Comparison of ENCODE assay signal across 1 cellular context in the genomic region with DNA sequence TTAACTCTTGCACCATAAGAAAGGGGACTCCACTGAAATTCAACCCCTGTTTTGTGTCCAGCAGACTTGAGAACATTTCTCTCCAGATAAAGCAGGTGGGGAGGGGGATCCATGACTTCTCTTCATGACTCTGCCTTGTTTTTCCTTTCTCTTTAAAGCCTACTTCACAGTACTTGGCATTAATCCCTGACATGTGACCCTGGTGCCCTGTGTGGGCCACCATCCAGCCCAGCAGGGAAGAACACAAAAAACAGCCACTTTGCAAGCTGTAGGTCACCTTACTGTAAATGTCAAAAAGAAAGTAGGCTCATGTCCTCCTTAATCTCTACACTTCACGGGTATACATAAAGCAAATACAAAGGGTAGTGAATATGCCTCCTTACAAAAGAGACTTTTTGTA.
TF ChIP-seq lines count a peak whose summit lies in the region.

No MANE protein-coding gene starts in this region.

TF ChIP-seq in H1, 55 proteins besides CTCF, POLR2A, EP300 and RAD21 (continued from another document):
- TF ChIP-seq, protein P1, sequence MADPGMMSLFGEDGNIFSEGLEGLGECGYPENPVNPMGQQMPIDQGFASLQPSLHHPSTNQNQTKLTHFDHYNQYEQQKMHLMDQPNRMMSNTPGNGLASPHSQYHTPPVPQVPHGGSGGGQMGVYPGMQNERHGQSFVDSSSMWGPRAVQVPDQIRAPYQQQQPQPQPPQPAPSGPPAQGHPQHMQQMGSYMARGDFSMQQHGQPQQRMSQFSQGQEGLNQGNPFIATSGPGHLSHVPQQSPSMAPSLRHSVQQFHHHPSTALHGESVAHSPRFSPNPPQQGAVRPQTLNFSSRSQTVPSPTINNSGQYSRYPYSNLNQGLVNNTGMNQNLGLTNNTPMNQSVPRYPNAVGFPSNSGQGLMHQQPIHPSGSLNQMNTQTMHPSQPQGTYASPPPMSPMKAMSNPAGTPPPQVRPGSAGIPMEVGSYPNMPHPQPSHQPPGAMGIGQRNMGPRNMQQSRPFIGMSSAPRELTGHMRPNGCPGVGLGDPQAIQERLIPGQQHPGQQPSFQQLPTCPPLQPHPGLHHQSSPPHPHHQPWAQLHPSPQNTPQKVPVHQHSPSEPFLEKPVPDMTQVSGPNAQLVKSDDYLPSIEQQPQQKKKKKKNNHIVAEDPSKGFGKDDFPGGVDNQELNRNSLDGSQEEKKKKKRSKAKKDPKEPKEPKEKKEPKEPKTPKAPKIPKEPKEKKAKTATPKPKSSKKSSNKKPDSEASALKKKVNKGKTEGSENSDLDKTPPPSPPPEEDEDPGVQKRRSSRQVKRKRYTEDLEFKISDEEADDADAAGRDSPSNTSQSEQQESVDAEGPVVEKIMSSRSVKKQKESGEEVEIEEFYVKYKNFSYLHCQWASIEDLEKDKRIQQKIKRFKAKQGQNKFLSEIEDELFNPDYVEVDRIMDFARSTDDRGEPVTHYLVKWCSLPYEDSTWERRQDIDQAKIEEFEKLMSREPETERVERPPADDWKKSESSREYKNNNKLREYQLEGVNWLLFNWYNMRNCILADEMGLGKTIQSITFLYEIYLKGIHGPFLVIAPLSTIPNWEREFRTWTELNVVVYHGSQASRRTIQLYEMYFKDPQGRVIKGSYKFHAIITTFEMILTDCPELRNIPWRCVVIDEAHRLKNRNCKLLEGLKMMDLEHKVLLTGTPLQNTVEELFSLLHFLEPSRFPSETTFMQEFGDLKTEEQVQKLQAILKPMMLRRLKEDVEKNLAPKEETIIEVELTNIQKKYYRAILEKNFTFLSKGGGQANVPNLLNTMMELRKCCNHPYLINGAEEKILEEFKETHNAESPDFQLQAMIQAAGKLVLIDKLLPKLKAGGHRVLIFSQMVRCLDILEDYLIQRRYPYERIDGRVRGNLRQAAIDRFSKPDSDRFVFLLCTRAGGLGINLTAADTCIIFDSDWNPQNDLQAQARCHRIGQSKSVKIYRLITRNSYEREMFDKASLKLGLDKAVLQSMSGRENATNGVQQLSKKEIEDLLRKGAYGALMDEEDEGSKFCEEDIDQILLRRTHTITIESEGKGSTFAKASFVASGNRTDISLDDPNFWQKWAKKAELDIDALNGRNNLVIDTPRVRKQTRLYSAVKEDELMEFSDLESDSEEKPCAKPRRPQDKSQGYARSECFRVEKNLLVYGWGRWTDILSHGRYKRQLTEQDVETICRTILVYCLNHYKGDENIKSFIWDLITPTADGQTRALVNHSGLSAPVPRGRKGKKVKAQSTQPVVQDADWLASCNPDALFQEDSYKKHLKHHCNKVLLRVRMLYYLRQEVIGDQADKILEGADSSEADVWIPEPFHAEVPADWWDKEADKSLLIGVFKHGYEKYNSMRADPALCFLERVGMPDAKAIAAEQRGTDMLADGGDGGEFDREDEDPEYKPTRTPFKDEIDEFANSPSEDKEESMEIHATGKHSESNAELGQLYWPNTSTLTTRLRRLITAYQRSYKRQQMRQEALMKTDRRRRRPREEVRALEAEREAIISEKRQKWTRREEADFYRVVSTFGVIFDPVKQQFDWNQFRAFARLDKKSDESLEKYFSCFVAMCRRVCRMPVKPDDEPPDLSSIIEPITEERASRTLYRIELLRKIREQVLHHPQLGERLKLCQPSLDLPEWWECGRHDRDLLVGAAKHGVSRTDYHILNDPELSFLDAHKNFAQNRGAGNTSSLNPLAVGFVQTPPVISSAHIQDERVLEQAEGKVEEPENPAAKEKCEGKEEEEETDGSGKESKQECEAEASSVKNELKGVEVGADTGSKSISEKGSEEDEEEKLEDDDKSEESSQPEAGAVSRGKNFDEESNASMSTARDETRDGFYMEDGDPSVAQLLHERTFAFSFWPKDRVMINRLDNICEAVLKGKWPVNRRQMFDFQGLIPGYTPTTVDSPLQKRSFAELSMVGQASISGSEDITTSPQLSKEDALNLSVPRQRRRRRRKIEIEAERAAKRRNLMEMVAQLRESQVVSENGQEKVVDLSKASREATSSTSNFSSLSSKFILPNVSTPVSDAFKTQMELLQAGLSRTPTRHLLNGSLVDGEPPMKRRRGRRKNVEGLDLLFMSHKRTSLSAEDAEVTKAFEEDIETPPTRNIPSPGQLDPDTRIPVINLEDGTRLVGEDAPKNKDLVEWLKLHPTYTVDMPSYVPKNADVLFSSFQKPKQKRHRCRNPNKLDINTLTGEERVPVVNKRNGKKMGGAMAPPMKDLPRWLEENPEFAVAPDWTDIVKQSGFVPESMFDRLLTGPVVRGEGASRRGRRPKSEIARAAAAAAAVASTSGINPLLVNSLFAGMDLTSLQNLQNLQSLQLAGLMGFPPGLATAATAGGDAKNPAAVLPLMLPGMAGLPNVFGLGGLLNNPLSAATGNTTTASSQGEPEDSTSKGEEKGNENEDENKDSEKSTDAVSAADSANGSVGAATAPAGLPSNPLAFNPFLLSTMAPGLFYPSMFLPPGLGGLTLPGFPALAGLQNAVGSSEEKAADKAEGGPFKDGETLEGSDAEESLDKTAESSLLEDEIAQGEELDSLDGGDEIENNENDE (IDR thresholded peaks at IDR 0.05; ENCODE audit: insufficient replicate concordance, low read length): no peak
- TF ChIP-seq SIN3A (conservative IDR thresholded peaks at IDR 0.05 in 1 of 2, IDR thresholded peaks at IDR 0.05 in 1 of 2; ENCODE audit: low read depth in 1 of 2, low read length in 2 of 2) (no peak), FOSL1 (IDR thresholded peaks at IDR 0.05; ENCODE audit: insufficient read depth, low read depth, low read length) (no peak), SP2 (IDR thresholded peaks at IDR 0.05; ENCODE audit: low read length) (no peak), TAF7 (optimal IDR thresholded peaks at IDR 0.05; ENCODE audit: borderline replicate concordance, low read depth, low read length) (no peak), TCF12 (IDR thresholded peaks at IDR 0.05; ENCODE audit: low read depth, low read length) (no peak), GTF2F1 (IDR thresholded peaks at IDR 0.05; ENCODE audit: borderline replicate concordance, low read depth, low read length) (no peak)
